22 cellular contexts compared by ENCODE assay signal in genomic region chr10:69908071-69908470, GRCh38.
"Had no signal": no experiment of that assay in that cellular context is flagged by ENCODE, and none has a peak within 500 bp of the region (broad histone marks: within the 10 kb centered on the region; RNA-seq: fewer than 3 reads in every experiment).

No MANE protein-coding gene starts in this region.

- H3K4me1 ChIP-seq: pancreas had no signal

- H3K4me1 Mint-ChIP-seq: activated naive CD8-positive, alpha-beta T cell treated with anti-CD3 and anti-CD28 coated beads, Interleukin-2, amount 10 ng/mL, durations not matched to agents 7 days and 5 days; naive thymus-derived CD8-positive, alpha-beta T cell; stimulated activated effector memory CD8-positive, alpha-beta T cell treated with anti-CD3 and anti-CD28 coated beads, Interleukin-12 subunit alpha, Interleukin-12 subunit beta, amount 100 ng/mL, for 72 hours; stimulated activated naive CD8-positive, alpha-beta T cell treated with anti-CD3 and anti-CD28 coated beads, Interleukin-15, amount 100 ng/mL, for 72 hours had no signal

- H3K27ac Mint-ChIP-seq: activated naive CD8-positive, alpha-beta T cell treated with anti-CD3 and anti-CD28 coated beads, Interleukin-2, amount 10 ng/mL, durations not matched to agents 7 days and 5 days; activated T-helper 2 cell treated with anti-CD3 and anti-CD28 coated beads, Interferon-gamma antibody, Interleukin-2, Interleukin-4, amounts not matched to agents 10 μg/mL and 5 μg/mL and 100 μg/mL, durations not matched to agents 14 hours and 24 hours and 36 hours; naive thymus-derived CD8-positive, alpha-beta T cell; stimulated activated effector memory CD8-positive, alpha-beta T cell treated with anti-CD3 and anti-CD28 coated beads, Interleukin-12 subunit alpha, Interleukin-12 subunit beta, amount 100 ng/mL, for 72 hours had no signal

- H3K27ac ChIP-seq: coronary artery, esophagus squamous epithelium, heart right ventricle, pancreas, psoas muscle, skin epidermis had no signal

- H3K4me3 Mint-ChIP-seq: activated naive CD8-positive, alpha-beta T cell treated with anti-CD3 and anti-CD28 coated beads, Interleukin-2, amount 10 ng/mL, durations not matched to agents 7 days and 5 days; activated T-cell treated with anti-CD3 and anti-CD28 coated beads, Interleukin-2, amount 50 U/mL, for 4 hours; naive thymus-derived CD8-positive, alpha-beta T cell; stimulated activated effector memory CD8-positive, alpha-beta T cell treated with anti-CD3 and anti-CD28 coated beads, Interleukin-12 subunit alpha, Interleukin-12 subunit beta, amount 100 ng/mL, for 72 hours; stimulated activated naive CD8-positive, alpha-beta T cell treated with anti-CD3 and anti-CD28 coated beads, Interleukin-15, amount 100 ng/mL, for 72 hours had no signal

- H3K27me3 ChIP-seq: esophagus squamous epithelium, heart right ventricle, pancreas, tibial artery had no signal

- FAIRE-seq: pancreas, TTC549 had no signal

- H3K4me3 ChIP-seq: coronary artery, esophagus squamous epithelium, heart right ventricle, lung, pancreas, psoas muscle, skin epidermis, tibial artery had no signal

- H3K36me3 Mint-ChIP-seq: activated naive CD8-positive, alpha-beta T cell treated with anti-CD3 and anti-CD28 coated beads, Interleukin-2, amount 10 ng/mL, durations not matched to agents 7 days and 5 days; naive thymus-derived CD8-positive, alpha-beta T cell; stimulated activated effector memory CD8-positive, alpha-beta T cell treated with anti-CD3 and anti-CD28 coated beads, Interleukin-12 subunit alpha, Interleukin-12 subunit beta, amount 100 ng/mL, for 72 hours had no signal

- H3K9me3 Mint-ChIP-seq: activated naive CD8-positive, alpha-beta T cell treated with anti-CD3 and anti-CD28 coated beads, Interleukin-2, amount 10 ng/mL, durations not matched to agents 7 days and 5 days; activated T-cell treated with anti-CD3 and anti-CD28 coated beads, Interleukin-2, amount 50 U/mL, for 4 hours; activated T-helper 2 cell treated with anti-CD3 and anti-CD28 coated beads, Interferon-gamma antibody, Interleukin-2, Interleukin-4, amounts not matched to agents 10 μg/mL and 5 μg/mL and 100 μg/mL, durations not matched to agents 14 hours and 24 hours and 36 hours; naive thymus-derived CD8-positive, alpha-beta T cell; stimulated activated effector memory CD8-positive, alpha-beta T cell treated with anti-CD3 and anti-CD28 coated beads, Interleukin-12 subunit alpha, Interleukin-12 subunit beta, amount 100 ng/mL, for 72 hours; stimulated activated naive CD8-positive, alpha-beta T cell treated with anti-CD3 and anti-CD28 coated beads, Interleukin-15, amount 100 ng/mL, for 72 hours had no signal

- DNase-seq: activated CD8-positive, alpha-beta memory T cell treated with anti-CD3 and anti-CD28 coated beads, Interleukin-2, amount 50 U/mL, for 4 hours; activated naive CD4-positive, alpha-beta T cell; activated naive CD8-positive, alpha-beta T cell treated with anti-CD3 and anti-CD28 coated beads, Interleukin-2, amount 10 ng/mL, durations not matched to agents 7 days and 5 days; activated T-cell treated with anti-CD3 and anti-CD28 coated beads, Interleukin-2, amount 50 U/mL, for 4 hours; amniotic stem cell; esophagus squamous epithelium; heart right ventricle; islet precursor cell; left cardiac atrium; naive thymus-derived CD8-positive, alpha-beta T cell; pancreas; psoas muscle; right cardiac atrium; stimulated activated CD4-positive, alpha-beta T cell treated with anti-CD3 and anti-CD28 coated beads, Interleukin-1b, Interleukin-23, amount 100 ng/mL, for 48 hours; stimulated activated naive CD8-positive, alpha-beta T cell treated with anti-CD3 and anti-CD28 coated beads, Interleukin-15, amount 100 ng/mL, for 72 hours; tibial artery had no signal

- H3K36me3 ChIP-seq: esophagus squamous epithelium, heart right ventricle, pancreas, tibial artery had no signal

- H3K9me3 ChIP-seq: esophagus squamous epithelium, heart right ventricle, pancreas, psoas muscle, tibial artery had no signal
